Comparison of ENCODE assay signal across 27 cellular contexts in genomic region chr3:72118593-72118992, GRCh38.
"Had no signal": no experiment of that assay in that cellular context is flagged by ENCODE, and none has a peak within 500 bp of the region (broad histone marks: within the 10 kb centered on the region; RNA-seq: fewer than 3 reads in every experiment).

No MANE protein-coding gene starts in this region.

- ATAC-seq: naive thymus-derived CD8-positive, alpha-beta T cell; natural killer cell treated with Interleukin-12 subunit alpha and Interleukin-12 subunit beta and Interleukin-15 and Interleukin-18, amount 100 ng/mL, for 72 hours; pancreas; psoas muscle; right cardiac atrium; right lobe of liver; stimulated activated memory B cell treated with anti-CD40 and anti-IgM and Interleukin-4, amounts not matched to agents 10 μg/mL and 1 μg/mL and 100 μg/mL, for 72 hours; stimulated activated naive CD8-positive, alpha-beta T cell treated with anti-CD3 and anti-CD28 coated beads, Interleukin-15, amount 100 ng/mL, for 72 hours; stimulated activated naive CD8-positive, alpha-beta T cell treated with anti-CD3 and anti-CD28 coated beads, Interleukin-15, Interleukin-2, amounts not matched to agents 100 U/mL and 50 U/mL, for 24 hours; upper lobe of right lung had no signal

- H3K4me3 ChIP-seq: pancreas, psoas muscle, right lobe of liver, sigmoid colon, suprapubic skin, testis, tibial artery, transverse colon, upper lobe of right lung, uterus had no signal

- H3K36me3 ChIP-seq: neutrophil, pancreas, right lobe of liver, sigmoid colon, suprapubic skin, tibial artery, transverse colon, upper lobe of right lung, uterus had no signal

- H3K27me3 ChIP-seq: neutrophil, pancreas, right lobe of liver, sigmoid colon, suprapubic skin, testis, tibial artery, transverse colon, upper lobe of right lung, uterus had no signal

- H3K9me3 ChIP-seq: neutrophil, pancreas, psoas muscle, right lobe of liver, sigmoid colon, suprapubic skin, testis, tibial artery, transverse colon, upper lobe of right lung, uterus had no signal

- DNase-seq: naive thymus-derived CD8-positive, alpha-beta T cell; nephron progenitor cell; nucleus accumbens; pancreas; psoas muscle; right cardiac atrium; right lobe of liver; sigmoid colon; small intestine; stimulated activated CD4-positive, alpha-beta T cell treated with anti-CD3 and anti-CD28 coated beads, Interleukin-15, amount 100 ng/mL, for 24 hours; stimulated activated CD4-positive, alpha-beta T cell treated with anti-CD3 and anti-CD28 coated beads, Interleukin-2, amount 100 ng/mL, for 24 hours; stimulated activated CD4-positive, alpha-beta T cell treated with anti-CD3 and anti-CD28 coated beads, Interleukin-2, amount 100 ng/mL, for 48 hours; stimulated activated CD4-positive, alpha-beta T cell treated with anti-CD3 and anti-CD28 coated beads, Interleukin-4, amount 100 ng/mL, for 4 hours; stimulated activated CD8-positive, alpha-beta memory T cell treated with anti-CD3 and anti-CD28 coated beads, Interleukin-4, amount 100 ng/mL, for 48 hours; stimulated activated naive CD4-positive, alpha-beta T cell; stimulated activated naive CD8-positive, alpha-beta T cell treated with anti-CD3 and anti-CD28 coated beads, Interleukin-15, amount 100 ng/mL, for 72 hours; stimulated activated naive CD8-positive, alpha-beta T cell treated with anti-CD3 and anti-CD28 coated beads, Interleukin-15, Interleukin-2, amounts not matched to agents 100 U/mL and 50 U/mL, for 24 hours; substantia nigra; testis; tibial artery; transverse colon; upper lobe of right lung; uterus had no signal

- H3K27ac ChIP-seq: neutrophil, pancreas, psoas muscle, right lobe of liver, sigmoid colon, suprapubic skin, testis, tibial artery, transverse colon, upper lobe of right lung, uterus had no signal

- H3K4me1 ChIP-seq: testis, transverse colon, upper lobe of right lung, uterus had no signal
